Comparison of ENCODE assay signal across 1 cellular context in the genomic region with DNA sequence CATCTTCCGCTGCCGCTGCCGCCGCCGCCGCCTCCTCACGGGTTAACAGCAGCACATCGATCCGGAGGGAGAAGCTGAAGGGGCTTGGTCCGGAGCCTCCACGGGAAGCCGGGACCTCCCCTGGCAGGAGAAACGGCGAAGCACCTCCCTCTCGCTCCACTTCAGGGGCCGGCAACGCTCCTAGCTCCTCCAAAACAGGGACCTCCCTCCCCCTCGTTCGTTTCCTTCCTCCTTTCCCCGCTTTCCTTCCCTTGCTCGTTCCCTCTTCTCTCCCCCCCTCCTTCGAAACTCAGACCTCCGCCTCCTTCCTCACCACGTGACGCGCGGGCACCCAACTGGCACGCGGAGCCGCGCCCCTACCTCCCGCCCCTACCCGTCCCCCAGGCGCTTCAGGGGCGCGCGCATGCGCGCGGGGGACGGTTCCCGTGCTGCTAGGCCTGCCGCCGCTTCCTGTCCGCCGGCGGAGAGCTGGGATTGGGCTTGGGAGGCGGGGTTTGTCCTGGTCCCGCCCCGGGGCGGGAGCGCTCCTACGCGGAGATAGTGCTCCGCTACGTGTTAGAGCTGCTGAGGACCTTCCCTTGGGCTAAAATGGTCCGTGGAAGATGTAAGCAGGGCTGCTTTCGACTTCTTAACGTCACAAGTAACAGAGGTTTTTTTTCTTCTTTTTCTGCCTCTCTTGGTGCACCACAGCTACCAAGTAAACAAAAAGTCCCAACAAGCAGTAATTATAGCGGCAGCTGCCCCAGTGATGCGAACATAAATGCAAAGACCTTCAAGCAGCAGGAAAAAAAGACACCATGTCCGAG.
TF ChIP-seq lines count a peak whose summit lies in the region.

ADAM10 (minus strand) TSS at position 176 of the 806 bp plus-strand sequence; CDS start at position 3, 173 bp downstream.

TF ChIP-seq in HEK293, 187 proteins besides CTCF, POLR2A, EP300 and RAD21 (continued from another document and continues in another):
- TF ChIP-seq ZNF23 (tag by site-specific recombination; IDR thresholded peaks at IDR 0.05; ENCODE audit: borderline replicate concordance) = no peak
- TF ChIP-seq ZIC2 (tag by site-specific recombination; IDR thresholded peaks at IDR 0.05) = peak; percentile 60
- no peak for TF ChIP-seq ZNF311 (tag by site-specific recombination; IDR thresholded peaks at IDR 0.05; ENCODE audit: borderline replicate concordance)
- TF ChIP-seq, protein P1, sequence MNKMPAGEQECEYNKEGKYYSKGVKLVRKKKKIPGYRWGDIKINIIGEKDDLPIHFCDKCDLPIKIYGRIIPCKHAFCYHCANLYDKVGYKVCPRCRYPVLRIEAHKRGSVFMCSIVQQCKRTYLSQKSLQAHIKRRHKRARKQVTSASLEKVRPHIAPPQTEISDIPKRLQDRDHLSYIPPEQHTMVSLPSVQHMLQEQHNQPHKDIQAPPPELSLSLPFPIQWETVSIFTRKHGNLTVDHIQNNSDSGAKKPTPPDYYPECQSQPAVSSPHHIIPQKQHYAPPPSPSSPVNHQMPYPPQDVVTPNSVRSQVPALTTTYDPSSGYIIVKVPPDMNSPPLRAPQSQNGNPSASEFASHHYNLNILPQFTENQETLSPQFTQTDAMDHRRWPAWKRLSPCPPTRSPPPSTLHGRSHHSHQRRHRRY (tag by site-specific recombination; IDR thresholded peaks at IDR 0.05) = no peak
- TF ChIP-seq, protein P2, sequence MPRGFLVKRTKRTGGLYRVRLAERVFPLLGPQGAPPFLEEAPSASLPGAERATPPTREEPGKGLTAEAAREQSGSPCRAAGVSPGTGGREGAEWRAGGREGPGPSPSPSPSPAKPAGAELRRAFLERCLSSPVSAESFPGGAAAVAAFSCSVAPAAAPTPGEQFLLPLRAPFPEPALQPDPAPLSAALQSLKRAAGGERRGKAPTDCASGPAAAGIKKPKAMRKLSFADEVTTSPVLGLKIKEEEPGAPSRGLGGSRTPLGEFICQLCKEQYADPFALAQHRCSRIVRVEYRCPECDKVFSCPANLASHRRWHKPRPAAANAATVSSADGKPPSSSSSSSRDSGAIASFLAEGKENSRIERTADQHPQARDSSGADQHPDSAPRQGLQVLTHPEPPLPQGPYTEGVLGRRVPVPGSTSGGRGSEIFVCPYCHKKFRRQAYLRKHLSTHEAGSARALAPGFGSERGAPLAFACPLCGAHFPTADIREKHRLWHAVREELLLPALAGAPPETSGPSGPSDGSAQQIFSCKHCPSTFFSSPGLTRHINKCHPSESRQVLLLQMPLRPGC (tag by site-specific recombination; IDR thresholded peaks at IDR 0.05) = no peak
- TF ChIP-seq ZNF664 (tag by site-specific recombination; IDR thresholded peaks at IDR 0.05) = no peak
- TF ChIP-seq, protein P3, sequence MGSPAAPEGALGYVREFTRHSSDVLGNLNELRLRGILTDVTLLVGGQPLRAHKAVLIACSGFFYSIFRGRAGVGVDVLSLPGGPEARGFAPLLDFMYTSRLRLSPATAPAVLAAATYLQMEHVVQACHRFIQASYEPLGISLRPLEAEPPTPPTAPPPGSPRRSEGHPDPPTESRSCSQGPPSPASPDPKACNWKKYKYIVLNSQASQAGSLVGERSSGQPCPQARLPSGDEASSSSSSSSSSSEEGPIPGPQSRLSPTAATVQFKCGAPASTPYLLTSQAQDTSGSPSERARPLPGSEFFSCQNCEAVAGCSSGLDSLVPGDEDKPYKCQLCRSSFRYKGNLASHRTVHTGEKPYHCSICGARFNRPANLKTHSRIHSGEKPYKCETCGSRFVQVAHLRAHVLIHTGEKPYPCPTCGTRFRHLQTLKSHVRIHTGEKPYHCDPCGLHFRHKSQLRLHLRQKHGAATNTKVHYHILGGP (tag by site-specific recombination; IDR thresholded peaks at IDR 0.05) = no peak
- TF ChIP-seq ZNF10 (tag by site-specific recombination; IDR thresholded peaks at IDR 0.05) = no peak
- TF ChIP-seq ZNF792 (tag by site-specific recombination; IDR thresholded peaks at IDR 0.05) = no peak
- peak; percentile 77 for TF ChIP-seq ZNF600 (tag by site-specific recombination; IDR thresholded peaks at IDR 0.05)
- no peak for TF ChIP-seq ZNF174 (tag by site-specific recombination; IDR thresholded peaks at IDR 0.05)
- TF ChIP-seq ZNF354C (tag by site-specific recombination; IDR thresholded peaks at IDR 0.05; ENCODE audit: borderline replicate concordance, low read depth) = no peak
- no peak for TF ChIP-seq ZNF530 (tag by site-specific recombination; IDR thresholded peaks at IDR 0.05; ENCODE audit: low read depth)
- no peak for TF ChIP-seq ZNF670 (tag by site-specific recombination; IDR thresholded peaks at IDR 0.05; ENCODE audit: low read depth)
- no peak for TF ChIP-seq RBAK (tag by site-specific recombination; IDR thresholded peaks at IDR 0.05)
- TF ChIP-seq, protein P4, sequence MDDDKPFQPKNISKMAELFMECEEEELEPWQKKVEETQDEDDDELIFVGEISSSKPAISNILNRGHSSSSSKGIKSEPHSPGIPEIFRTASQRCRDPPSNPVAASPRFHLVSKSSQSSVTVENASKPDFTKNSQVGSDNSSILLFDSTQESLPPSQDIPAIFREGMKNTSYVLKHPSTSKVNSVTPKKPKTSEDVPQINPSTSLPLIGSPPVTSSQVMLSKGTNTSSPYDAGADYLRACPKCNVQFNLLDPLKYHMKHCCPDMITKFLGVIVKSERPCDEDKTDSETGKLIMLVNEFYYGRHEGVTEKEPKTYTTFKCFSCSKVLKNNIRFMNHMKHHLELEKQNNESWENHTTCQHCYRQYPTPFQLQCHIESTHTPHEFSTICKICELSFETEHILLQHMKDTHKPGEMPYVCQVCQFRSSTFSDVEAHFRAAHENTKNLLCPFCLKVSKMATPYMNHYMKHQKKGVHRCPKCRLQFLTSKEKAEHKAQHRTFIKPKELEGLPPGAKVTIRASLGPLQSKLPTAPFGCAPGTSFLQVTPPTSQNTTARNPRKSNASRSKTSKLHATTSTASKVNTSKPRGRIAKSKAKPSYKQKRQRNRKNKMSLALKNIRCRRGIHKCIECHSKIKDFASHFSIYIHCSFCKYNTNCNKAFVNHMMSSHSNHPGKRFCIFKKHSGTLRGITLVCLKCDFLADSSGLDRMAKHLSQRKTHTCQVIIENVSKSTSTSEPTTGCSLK (tag by site-specific recombination; IDR thresholded peaks at IDR 0.05) = no peak
- TF ChIP-seq, protein P5, sequence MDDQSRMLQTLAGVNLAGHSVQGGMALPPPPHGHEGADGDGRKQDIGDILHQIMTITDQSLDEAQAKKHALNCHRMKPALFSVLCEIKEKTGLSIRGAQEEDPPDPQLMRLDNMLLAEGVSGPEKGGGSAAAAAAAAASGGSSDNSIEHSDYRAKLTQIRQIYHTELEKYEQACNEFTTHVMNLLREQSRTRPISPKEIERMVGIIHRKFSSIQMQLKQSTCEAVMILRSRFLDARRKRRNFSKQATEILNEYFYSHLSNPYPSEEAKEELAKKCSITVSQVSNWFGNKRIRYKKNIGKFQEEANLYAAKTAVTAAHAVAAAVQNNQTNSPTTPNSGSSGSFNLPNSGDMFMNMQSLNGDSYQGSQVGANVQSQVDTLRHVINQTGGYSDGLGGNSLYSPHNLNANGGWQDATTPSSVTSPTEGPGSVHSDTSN (CRISPR knock-in tag; IDR thresholded peaks at IDR 0.05) = no peak
- no peak for TF ChIP-seq ZNF2 (tag by site-specific recombination; IDR thresholded peaks at IDR 0.05)
- peak; percentile 96 for TF ChIP-seq PRDM1 (tag by site-specific recombination; IDR thresholded peaks at IDR 0.05)
- TF ChIP-seq, protein P6, sequence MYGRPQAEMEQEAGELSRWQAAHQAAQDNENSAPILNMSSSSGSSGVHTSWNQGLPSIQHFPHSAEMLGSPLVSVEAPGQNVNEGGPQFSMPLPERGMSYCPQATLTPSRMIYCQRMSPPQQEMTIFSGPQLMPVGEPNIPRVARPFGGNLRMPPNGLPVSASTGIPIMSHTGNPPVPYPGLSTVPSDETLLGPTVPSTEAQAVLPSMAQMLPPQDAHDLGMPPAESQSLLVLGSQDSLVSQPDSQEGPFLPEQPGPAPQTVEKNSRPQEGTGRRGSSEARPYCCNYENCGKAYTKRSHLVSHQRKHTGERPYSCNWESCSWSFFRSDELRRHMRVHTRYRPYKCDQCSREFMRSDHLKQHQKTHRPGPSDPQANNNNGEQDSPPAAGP (tag by site-specific recombination; IDR thresholded peaks at IDR 0.05) = no peak
- TF ChIP-seq ZNF184 (tag by site-specific recombination; IDR thresholded peaks at IDR 0.05) = no peak
- no peak for TF ChIP-seq ZNF791 (tag by site-specific recombination; IDR thresholded peaks at IDR 0.05)
- no peak for TF ChIP-seq ZNF571 (tag by site-specific recombination; IDR thresholded peaks at IDR 0.05)
- no peak for TF ChIP-seq GLI4 (tag by site-specific recombination; IDR thresholded peaks at IDR 0.05)
- TF ChIP-seq, protein P7, sequence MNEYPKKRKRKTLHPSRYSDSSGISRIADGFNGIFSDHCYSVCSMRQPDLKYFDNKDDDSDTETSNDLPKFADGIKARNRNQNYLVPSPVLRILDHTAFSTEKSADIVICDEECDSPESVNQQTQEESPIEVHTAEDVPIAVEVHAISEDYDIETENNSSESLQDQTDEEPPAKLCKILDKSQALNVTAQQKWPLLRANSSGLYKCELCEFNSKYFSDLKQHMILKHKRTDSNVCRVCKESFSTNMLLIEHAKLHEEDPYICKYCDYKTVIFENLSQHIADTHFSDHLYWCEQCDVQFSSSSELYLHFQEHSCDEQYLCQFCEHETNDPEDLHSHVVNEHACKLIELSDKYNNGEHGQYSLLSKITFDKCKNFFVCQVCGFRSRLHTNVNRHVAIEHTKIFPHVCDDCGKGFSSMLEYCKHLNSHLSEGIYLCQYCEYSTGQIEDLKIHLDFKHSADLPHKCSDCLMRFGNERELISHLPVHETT (tag by site-specific recombination; IDR thresholded peaks at IDR 0.05) = no peak; the same call in 1 of the 2 replicates
- no peak for TF ChIP-seq SCRT2 (tag by site-specific recombination; IDR thresholded peaks at IDR 0.05)
- TF ChIP-seq REPIN1 (tag by site-specific recombination; IDR thresholded peaks at IDR 0.05; ENCODE audit: low read depth) = no peak
- no peak for TF ChIP-seq REST (tag by site-specific recombination; IDR thresholded peaks at IDR 0.05)
- TF ChIP-seq ZFP3 (tag by site-specific recombination; IDR thresholded peaks at IDR 0.05; ENCODE audit: low read depth) = no peak
- no peak for TF ChIP-seq ZNF223 (tag by site-specific recombination; IDR thresholded peaks at IDR 0.05)
- TF ChIP-seq OVOL3 (tag by site-specific recombination; IDR thresholded peaks at IDR 0.05) = no peak
- peak; percentile 32; the same call in 1 of the 2 replicates for TF ChIP-seq ZBTB17 (tag by site-specific recombination; IDR thresholded peaks at IDR 0.05)
- no peak for TF ChIP-seq ZNF623 (tag by site-specific recombination; IDR thresholded peaks at IDR 0.05)
- no peak for TF ChIP-seq ZNF621 (tag by site-specific recombination; IDR thresholded peaks at IDR 0.05)
- no peak; the same call in 1 of the 2 replicates for TF ChIP-seq ZNF501 (tag by site-specific recombination; IDR thresholded peaks at IDR 0.05)
- TF ChIP-seq ZNF239 (tag by site-specific recombination; IDR thresholded peaks at IDR 0.05) = no peak
- TF ChIP-seq ZNF521 (tag by site-specific recombination; IDR thresholded peaks at IDR 0.05) = no peak
- no peak for TF ChIP-seq ZNF292 (tag by site-specific recombination; IDR thresholded peaks at IDR 0.05; ENCODE audit: borderline replicate concordance, low read depth)
- TF ChIP-seq ZNF391 (tag by site-specific recombination; IDR thresholded peaks at IDR 0.05; ENCODE audit: borderline replicate concordance, low read depth) = no peak
- TF ChIP-seq ZBTB7A (tag by site-specific recombination; IDR thresholded peaks at IDR 0.05; ENCODE audit: low read depth) = no peak
- TF ChIP-seq ZNF133 (tag by site-specific recombination; IDR thresholded peaks at IDR 0.05) = no peak
- peak; percentile 46; the same call in 1 of the 2 replicates for TF ChIP-seq EGR2 (tag by site-specific recombination; IDR thresholded peaks at IDR 0.05; ENCODE audit: low read depth)
- peak; percentile 54 for TF ChIP-seq GLIS2 (tag by site-specific recombination; IDR thresholded peaks at IDR 0.05)
- no peak for TF ChIP-seq ZNF692 (tag by site-specific recombination; IDR thresholded peaks at IDR 0.05)
- no peak for TF ChIP-seq ZNF132 (tag by site-specific recombination; IDR thresholded peaks at IDR 0.05; ENCODE audit: borderline replicate concordance)
- peak; percentile 51; the same call in 1 of the 2 replicates for TF ChIP-seq KLF1 (tag by site-specific recombination; IDR thresholded peaks at IDR 0.05)
